ENCODE assay signal across 15 cellular contexts in the genomic region with DNA sequence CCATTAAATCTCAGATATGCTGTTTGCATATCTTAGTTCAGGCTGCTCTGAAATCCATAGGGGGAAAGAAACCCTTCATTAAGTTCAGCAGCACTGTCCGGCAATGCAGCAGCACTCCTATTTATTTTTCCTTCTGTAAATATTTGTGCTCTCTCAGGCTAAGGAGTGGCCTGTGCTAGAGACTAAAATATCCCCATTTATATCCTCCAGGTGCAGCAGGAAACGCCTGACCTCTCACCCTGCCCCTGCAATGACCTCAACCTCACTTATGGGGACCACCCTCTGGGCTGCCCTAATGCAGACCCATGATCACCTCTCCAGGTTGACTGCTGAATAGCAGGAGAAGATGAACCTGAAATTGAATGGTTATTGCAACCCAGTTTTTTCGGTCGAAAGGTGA.
DNase-seq lines count a peak whose midpoint lies in the region; ATAC-seq and TF ChIP-seq lines count a peak whose summit lies in the region.
"Had no signal": no experiment of that assay in that cellular context is flagged by ENCODE, and none has a peak within 500 bp of the region (broad histone marks: within the 10 kb centered on the region; RNA-seq: fewer than 3 reads in every experiment).

No MANE protein-coding gene starts in this region.

- peak; percentile 84 for ATAC-seq in mucosa of descending colon
- no peak for ATAC-seq in GM21825 (IDR thresholded peaks at IDR 0.05; ENCODE audit: unreplicated experiment)
- ATAC-seq: CD8-positive, alpha-beta T cell had no signal

- intact Hi-C loops in mucosa of descending colon (cut with DNase I, micrococcal nuclease), result no loop called here

- DNase-seq in DMS153 (lab: John Stamatoyannopoulos, UW) (peak; percentile 89), NCI-H146 (lab: John Stamatoyannopoulos, UW) (peak; percentile 98), SHP77 (lab: John Stamatoyannopoulos, UW) (peak; percentile 88 to 91), mucosa of descending colon (peak in 2 of 3 donors; percentile 22 to 29), RKO (ENCODE audit: low spot score) (no peak), kidney tubule cell (ENCODE audit: low spot score) (no peak), GM20000 (ENCODE audit: low spot score) (no peak)
- DNase-seq: activated T-cell treated with anti-CD3 and anti-CD28 coated beads for 4 hours; CD8-positive, alpha-beta T cell; dorsolateral prefrontal cortex; foreskin fibroblast; NCI-H1048; SW 1271 had no signal

- H3K9me3 ChIP-seq in mucosa of descending colon, result no peaks in the 10 kb centered on the region

- H3K4me3 ChIP-seq in mucosa of descending colon, result no peak overlapping the region
- H3K4me3 ChIP-seq: dorsolateral prefrontal cortex, neural progenitor cell had no signal

- TF ChIP-seq CTCF in mucosa of descending colon (IDR thresholded peaks at IDR 0.05) (no peak), GM20000 (IDR thresholded peaks at IDR 0.05; ENCODE audit: extremely low read depth, missing control alignments) (no peak)

- no peaks in the 10 kb centered on the region for H3K36me3 ChIP-seq in mucosa of descending colon (ENCODE audit: low read depth)
- H3K36me3 ChIP-seq: neural progenitor cell had no signal

- no peaks in the 10 kb centered on the region for H3K4me1 ChIP-seq in mucosa of descending colon (ENCODE audit: low read depth)

Comparison
In these comparisons a context has a peak if more than half of its experiments do, and no peak if none do; other contexts are left out.
1. DNase-seq: peak in DMS153 (single experiment), NCI-H146 (single experiment), SHP77 (2 of 2) and mucosa of descending colon (2 of 3); none in RKO (single experiment), kidney tubule cell (single experiment) and GM20000 (single experiment).